1 cellular context compared by ENCODE assay signal in the genomic region with DNA sequence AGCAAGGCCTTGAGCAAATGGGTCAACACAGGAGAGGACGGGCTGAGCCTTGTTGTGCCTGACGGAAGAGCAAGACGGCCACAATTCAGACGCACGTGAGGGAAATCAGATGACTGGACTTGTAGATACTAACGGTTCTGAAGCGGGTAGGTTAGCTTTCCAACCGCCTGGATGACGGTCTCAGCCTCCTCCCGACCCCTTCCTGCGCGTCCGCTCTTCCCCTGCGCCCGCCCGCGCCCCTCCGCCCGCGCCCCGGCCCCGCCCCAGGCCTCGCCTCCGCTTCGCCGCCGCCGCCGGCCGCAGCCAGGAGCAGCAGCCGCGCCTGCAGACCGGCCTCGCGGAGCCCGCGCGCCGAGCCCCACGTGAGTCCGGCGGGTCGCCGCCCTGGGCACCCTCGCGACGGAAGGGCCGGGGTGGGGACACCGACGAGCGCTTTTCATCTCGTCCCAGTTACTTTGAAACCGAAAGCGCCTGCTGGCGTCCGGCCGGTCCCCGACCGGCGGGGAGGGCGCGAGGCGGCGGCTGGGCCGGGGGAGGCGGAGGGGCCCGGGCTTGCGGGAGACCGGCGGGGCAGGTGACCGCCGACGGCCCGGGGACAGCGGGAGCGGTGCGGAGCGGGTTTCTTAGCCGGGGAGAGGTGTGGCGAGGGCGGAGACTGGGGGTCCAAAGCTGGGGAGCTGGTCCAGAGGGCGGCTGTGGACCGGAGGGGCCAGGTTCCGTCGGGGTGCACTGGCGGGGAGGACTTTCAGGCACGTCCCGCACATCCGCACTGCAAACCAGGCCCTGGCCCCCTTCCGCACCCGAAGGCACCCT.
TF ChIP-seq lines count a peak whose summit lies in the region.

A gene with protein sequence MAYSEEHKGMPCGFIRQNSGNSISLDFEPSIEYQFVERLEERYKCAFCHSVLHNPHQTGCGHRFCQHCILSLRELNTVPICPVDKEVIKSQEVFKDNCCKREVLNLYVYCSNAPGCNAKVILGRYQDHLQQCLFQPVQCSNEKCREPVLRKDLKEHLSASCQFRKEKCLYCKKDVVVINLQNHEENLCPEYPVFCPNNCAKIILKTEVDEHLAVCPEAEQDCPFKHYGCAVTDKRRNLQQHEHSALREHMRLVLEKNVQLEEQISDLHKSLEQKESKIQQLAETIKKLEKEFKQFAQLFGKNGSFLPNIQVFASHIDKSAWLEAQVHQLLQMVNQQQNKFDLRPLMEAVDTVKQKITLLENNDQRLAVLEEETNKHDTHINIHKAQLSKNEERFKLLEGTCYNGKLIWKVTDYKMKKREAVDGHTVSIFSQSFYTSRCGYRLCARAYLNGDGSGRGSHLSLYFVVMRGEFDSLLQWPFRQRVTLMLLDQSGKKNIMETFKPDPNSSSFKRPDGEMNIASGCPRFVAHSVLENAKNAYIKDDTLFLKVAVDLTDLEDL (plus strand): TSS at position 306 of the 813 bp plus-strand sequence. CDS start 26,407 bp downstream, outside the sequence.

TF ChIP-seq in HCT116, 20 proteins besides CTCF, POLR2A, EP300 and RAD21 (continued from another document):
- TF ChIP-seq REST (IDR thresholded peaks at IDR 0.05; ENCODE audit: low read depth) (no peak), ZNF274 (IDR thresholded peaks at IDR 0.05; ENCODE audit: low read depth, low read length) (no peak)
